2 cellular contexts compared by ENCODE assay signal in the genomic region with DNA sequence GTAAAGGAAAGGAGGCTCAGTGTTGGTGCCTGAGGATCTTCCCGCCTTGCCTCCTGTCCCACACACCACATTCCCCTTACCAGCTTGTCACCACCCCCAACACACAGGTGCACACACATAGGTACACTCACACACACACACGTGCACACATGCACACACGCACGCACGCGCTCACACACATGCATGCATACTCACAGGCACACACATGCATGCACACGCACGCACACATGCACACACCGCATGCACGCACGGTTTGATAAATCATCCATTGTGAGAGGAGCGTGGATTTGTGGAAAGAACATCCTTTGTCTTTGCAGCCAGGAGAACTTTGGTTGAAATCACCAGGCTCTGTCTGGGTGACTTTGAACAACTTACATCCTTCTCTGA.
TF ChIP-seq lines count a peak whose summit lies in the region.

No MANE protein-coding gene starts in this region.

TF ChIP-seq in SK-N-SH, 30 proteins besides CTCF, POLR2A, EP300 and RAD21 (continued from another document):
- TF ChIP-seq, protein P1, sequence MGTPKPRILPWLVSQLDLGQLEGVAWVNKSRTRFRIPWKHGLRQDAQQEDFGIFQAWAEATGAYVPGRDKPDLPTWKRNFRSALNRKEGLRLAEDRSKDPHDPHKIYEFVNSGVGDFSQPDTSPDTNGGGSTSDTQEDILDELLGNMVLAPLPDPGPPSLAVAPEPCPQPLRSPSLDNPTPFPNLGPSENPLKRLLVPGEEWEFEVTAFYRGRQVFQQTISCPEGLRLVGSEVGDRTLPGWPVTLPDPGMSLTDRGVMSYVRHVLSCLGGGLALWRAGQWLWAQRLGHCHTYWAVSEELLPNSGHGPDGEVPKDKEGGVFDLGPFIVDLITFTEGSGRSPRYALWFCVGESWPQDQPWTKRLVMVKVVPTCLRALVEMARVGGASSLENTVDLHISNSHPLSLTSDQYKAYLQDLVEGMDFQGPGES (IDR thresholded peaks at IDR 0.05; ENCODE audit: low read depth, low read length), result no peak
- no peak for TF ChIP-seq FOSL2 (IDR thresholded peaks at IDR 0.05; ENCODE audit: borderline replicate concordance, low read depth)
- TF ChIP-seq EZH2phosphoT487 (IDR thresholded peaks at IDR 0.05; ENCODE audit: borderline replicate concordance, low read depth), result no peak
- no peak for TF ChIP-seq NRF1 (IDR thresholded peaks at IDR 0.05; ENCODE audit: low read depth, low read length)
- TF ChIP-seq POLR2AphosphoS5 (IDR thresholded peaks at IDR 0.05; ENCODE audit: low read depth, low read length), result no peak
- TF ChIP-seq, protein P2, sequence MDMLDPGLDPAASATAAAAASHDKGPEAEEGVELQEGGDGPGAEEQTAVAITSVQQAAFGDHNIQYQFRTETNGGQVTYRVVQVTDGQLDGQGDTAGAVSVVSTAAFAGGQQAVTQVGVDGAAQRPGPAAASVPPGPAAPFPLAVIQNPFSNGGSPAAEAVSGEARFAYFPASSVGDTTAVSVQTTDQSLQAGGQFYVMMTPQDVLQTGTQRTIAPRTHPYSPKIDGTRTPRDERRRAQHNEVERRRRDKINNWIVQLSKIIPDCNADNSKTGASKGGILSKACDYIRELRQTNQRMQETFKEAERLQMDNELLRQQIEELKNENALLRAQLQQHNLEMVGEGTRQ (IDR thresholded peaks at IDR 0.05; ENCODE audit: borderline replicate concordance, low read depth, low read length), result no peak

TF ChIP-seq in SK-N-SH treated with all-trans-retinoic acid at 6 μM for 48 hours, 23 proteins besides CTCF, POLR2A, EP300 and RAD21 (continued from another document):
- TF ChIP-seq GLIS3 (CRISPR knock-in tag; IDR thresholded peaks at IDR 0.05) (no peak), ZFP3 (CRISPR knock-in tag; IDR thresholded peaks at IDR 0.05) (no peak), TCF4 (CRISPR knock-in tag; IDR thresholded peaks at IDR 0.05; ENCODE audit: borderline replicate concordance) (no peak), CSDC2 (CRISPR knock-in tag; IDR thresholded peaks at IDR 0.05) (no peak), OSR1 (CRISPR knock-in tag; IDR thresholded peaks at IDR 0.05) (no peak)
- TF ChIP-seq, protein P3, sequence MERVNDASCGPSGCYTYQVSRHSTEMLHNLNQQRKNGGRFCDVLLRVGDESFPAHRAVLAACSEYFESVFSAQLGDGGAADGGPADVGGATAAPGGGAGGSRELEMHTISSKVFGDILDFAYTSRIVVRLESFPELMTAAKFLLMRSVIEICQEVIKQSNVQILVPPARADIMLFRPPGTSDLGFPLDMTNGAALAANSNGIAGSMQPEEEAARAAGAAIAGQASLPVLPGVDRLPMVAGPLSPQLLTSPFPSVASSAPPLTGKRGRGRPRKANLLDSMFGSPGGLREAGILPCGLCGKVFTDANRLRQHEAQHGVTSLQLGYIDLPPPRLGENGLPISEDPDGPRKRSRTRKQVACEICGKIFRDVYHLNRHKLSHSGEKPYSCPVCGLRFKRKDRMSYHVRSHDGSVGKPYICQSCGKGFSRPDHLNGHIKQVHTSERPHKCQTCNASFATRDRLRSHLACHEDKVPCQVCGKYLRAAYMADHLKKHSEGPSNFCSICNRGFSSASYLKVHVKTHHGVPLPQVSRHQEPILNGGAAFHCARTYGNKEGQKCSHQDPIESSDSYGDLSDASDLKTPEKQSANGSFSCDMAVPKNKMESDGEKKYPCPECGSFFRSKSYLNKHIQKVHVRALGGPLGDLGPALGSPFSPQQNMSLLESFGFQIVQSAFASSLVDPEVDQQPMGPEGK (CRISPR knock-in tag; IDR thresholded peaks at IDR 0.05; ENCODE audit: borderline replicate concordance), result no peak
